ENCODE assay signal across 11 cellular contexts in genomic region chr2:232315923-232316299, GRCh38.
A peak's percentile ranks its signal among the peaks of the same experiment; 100 is the strongest.
DNase-seq lines count a peak whose midpoint lies in the region; ATAC-seq and TF ChIP-seq lines count a peak whose summit lies in the region.
"Had no signal": no experiment of that assay in that cellular context is flagged by ENCODE, and none has a peak within 500 bp of the region (broad histone marks: within the 10 kb centered on the region; RNA-seq: fewer than 3 reads in every experiment).

No MANE protein-coding gene starts in this region.

- H3K79me2 ChIP-seq in OCI-LY3 (ENCODE audit: low read length) (no peaks in the 10 kb centered on the region), parathyroid adenoma (peaks cover 20% of the 10 kb centered on the region)

- H3K4me2 ChIP-seq in OCI-LY3 (ENCODE audit: low read length), result peak overlapping the region; percentile 78
- H3K4me2 ChIP-seq in parathyroid adenoma (ENCODE audit: low read length), result no peak overlapping the region

- no peaks in the 10 kb centered on the region for H3K36me3 ChIP-seq in CD4-positive, CD25-positive, alpha-beta regulatory T cell (ENCODE audit: control insufficient read depth, insufficient read depth, low read length)
- H3K36me3 ChIP-seq in OCI-LY3 (replicated peaks; ENCODE audit: low read depth, low read length) (peaks cover 13% of the 10 kb centered on the region), parathyroid adenoma (ENCODE audit: control insufficient read depth, insufficient read depth, low read length) (no peaks in the 10 kb centered on the region)
- H3K36me3 ChIP-seq: thoracic aorta had no signal

- peaks cover 19 to 96% (median 68%) of the 10 kb centered on the region in 4 donors for H3K4me1 Mint-ChIP-seq in CD4-positive, CD25-positive, alpha-beta regulatory T cell

- H3K9ac ChIP-seq in OCI-LY3 (ENCODE audit: low read length) (peak overlapping the region; percentile 50; the same call in 1 of the 2 replicates), parathyroid adenoma (no peak overlapping the region)

- H3K4me1 ChIP-seq in CD4-positive, CD25-positive, alpha-beta regulatory T cell (ENCODE audit: control insufficient read depth, insufficient read depth, low read length, poor library complexity, severe bottlenecking), result peaks cover 87% of the 10 kb centered on the region
- H3K4me1 ChIP-seq in OCI-LY3 (ENCODE audit: low read length) (peaks cover 24% of the 10 kb centered on the region), parathyroid adenoma (peaks cover 15% of the 10 kb centered on the region)

- H2AFZ ChIP-seq in OCI-LY3 (ENCODE audit: low read depth, low read length) (0 out of 2 replicates have a peak overlapping the region, but pooled peaks have one; percentile 62), parathyroid adenoma (no peak overlapping the region)

- H3K36me3 Mint-ChIP-seq in CD4-positive, CD25-positive, alpha-beta regulatory T cell, result no peaks in the 10 kb centered on the region

- peak overlapping the region; percentile 96 to 98 (median 97) for H3K27ac Mint-ChIP-seq in CD4-positive, CD25-positive, alpha-beta regulatory T cell

- H3K9me3 Mint-ChIP-seq in CD4-positive, CD25-positive, alpha-beta regulatory T cell, result peaks cover 0 to 5% (median 0%) of the 10 kb centered on the region in 7 donors

- no peak for DNase-seq in CD4-positive, CD25-positive, alpha-beta regulatory T cell
- peak in 2 of 10 donors; percentile 17 to 26 for DNase-seq in dorsolateral prefrontal cortex
- no peak for DNase-seq in NAMALWA (ENCODE audit: low spot score)
- no peak for DNase-seq in ureter (ENCODE audit: low spot score)
- DNase-seq in NCI-H526 treated with DMSO at 0.1 percent for 48 hours (lab: John Stamatoyannopoulos, UW), result no peak
- DNase-seq: DMS153, NCI-H2029 treated with DMSO at 0.1 percent for 48 hours had no signal

- H3K27ac ChIP-seq in CD4-positive, CD25-positive, alpha-beta regulatory T cell (ENCODE audit: insufficient read depth, low read length, poor library complexity, severe bottlenecking), result peak overlapping the region; percentile 85
- H3K27ac ChIP-seq in OCI-LY3 (ENCODE audit: low read length) (peak overlapping the region; percentile 82), dorsolateral prefrontal cortex (peak overlapping the region in 44 of 59 donors; percentile 6 to 77 (median 60)), parathyroid adenoma (peak overlapping the region; percentile 26)

- no peaks in the 10 kb centered on the region for H3K9me3 ChIP-seq in CD4-positive, CD25-positive, alpha-beta regulatory T cell (ENCODE audit: control insufficient read depth in 2 of 2, low read length in 2 of 2)
- H3K9me3 ChIP-seq in OCI-LY3 (ENCODE audit: insufficient read depth, low read length) (no peaks in the 10 kb centered on the region), parathyroid adenoma (ENCODE audit: control insufficient read depth, low read length) (no peaks in the 10 kb centered on the region)

- ATAC-seq in CD4-positive, CD25-positive, alpha-beta regulatory T cell (ENCODE audit: low read depth in 2 of 2), result no peak
- ATAC-seq in GM18867 (IDR thresholded peaks at IDR 0.05; ENCODE audit: unreplicated experiment), result no peak

- H3K27me3 ChIP-seq in CD4-positive, CD25-positive, alpha-beta regulatory T cell (ENCODE audit: control insufficient read depth, insufficient read depth, low read length), result no peaks in the 10 kb centered on the region
- H3K27me3 ChIP-seq in OCI-LY3 (ENCODE audit: low read depth, low read length) (no peaks in the 10 kb centered on the region), dorsolateral prefrontal cortex (no peaks in the 10 kb centered on the region), parathyroid adenoma (ENCODE audit: control insufficient read depth, insufficient read depth, low read length) (no peaks in the 10 kb centered on the region)

- intact Hi-C loops in dorsolateral prefrontal cortex (cut with DNase I), result no loop called here

- peak overlapping the region; percentile 42 for H3K4me3 ChIP-seq in CD4-positive, CD25-positive, alpha-beta regulatory T cell (ENCODE audit: low read depth, low read length)
- H3K4me3 ChIP-seq in OCI-LY3 (ENCODE audit: low read length) (peak overlapping the region; percentile 28; the same call in 1 of the 2 replicates), dorsolateral prefrontal cortex (no peak overlapping the region), parathyroid adenoma (ENCODE audit: low read depth, low read length) (no peak overlapping the region)
- H3K4me3 ChIP-seq: thoracic aorta had no signal

- no peaks in the 10 kb centered on the region for H3K27me3 Mint-ChIP-seq in CD4-positive, CD25-positive, alpha-beta regulatory T cell

- H4K20me1 ChIP-seq in OCI-LY3 (ENCODE audit: insufficient read depth, low read length), result no peaks in the 10 kb centered on the region

- H3K4me3 Mint-ChIP-seq in CD4-positive, CD25-positive, alpha-beta regulatory T cell, result peak overlapping the region; percentile 72 to 87 (median 82)

- TF ChIP-seq CTCF in OCI-LY3 (IDR thresholded peaks at IDR 0.05; ENCODE audit: low read depth, low read length), result no peak
- TF ChIP-seq CTCF in dorsolateral prefrontal cortex (IDR thresholded peaks at IDR 0.05 in 54 of 56, conservative IDR thresholded peaks at IDR 0.05 in 2 of 56; ENCODE audit: low read depth in 1 of 56, partially characterized antibody in 56 of 56), result peak in 1 of 56 donors; percentile 3
- no peak for TF ChIP-seq CTCF in parathyroid adenoma (IDR thresholded peaks at IDR 0.05)

Comparison
In these comparisons a context has a peak if more than half of its experiments do, and no peak if none do; other contexts are left out.
1. H3K27ac ChIP-seq: peak in every context shown above with its lines; median percentile 85 in CD4-positive, CD25-positive, alpha-beta regulatory T cell; 82 in OCI-LY3; 60 in dorsolateral prefrontal cortex; 26 in parathyroid adenoma.
2. H3K4me3 ChIP-seq: peak in CD4-positive, CD25-positive, alpha-beta regulatory T cell (single experiment) and OCI-LY3 (single experiment); none in dorsolateral prefrontal cortex (0 of 59) and parathyroid adenoma (single experiment).